Comparison of ENCODE assay signal across 8 cellular contexts in genomic region chr17:19111111-19111711, GRCh38. TPM values are rescaled to one million over a fixed set of nuclear protein-coding genes. Genes with fewer than 3 reads are reported as not detected.
DNase-seq lines count a peak whose midpoint lies in the region; ATAC-seq, FAIRE-seq and TF ChIP-seq lines count a peak whose summit lies in the region.
"Not testable (repeated sequence)": the region's sequence is repeated elsewhere in the genome, so short reads cannot be mapped to it uniquely, and the experiment has no call there.

No MANE protein-coding gene starts in this region.

- H3K9me3 Mint-ChIP-seq in chondrocyte (ENCODE audit: low read depth): not testable (repeated sequence)

- ATAC-seq in HG02588 (IDR thresholded peaks at IDR 0.05; ENCODE audit: unreplicated experiment) (peak; percentile 73), sciatic nerve (peak; percentile 91)

- intact Hi-C loops in kidney (cut with DNase I); sciatic nerve (cut with DNase I): not testable (repeated sequence)

- FAIRE-seq in GM18507 (lab: Jason Lieb, UNC): peak; percentile 26
- FAIRE-seq in kidney (lab: Jason Lieb, UNC): not testable (repeated sequence)

- not testable (repeated sequence) for H3K9me3 ChIP-seq in kidney (ENCODE audit: control insufficient read depth in 1 of 2, low read length in 2 of 2)

- H3K9ac ChIP-seq in kidney (ENCODE audit: low read length in 2 of 2): peak overlapping the region in 1 of 2 donors; percentile 34

- DNase-seq in GM18507 (ENCODE audit: extremely low spot score, insufficient read length, low read depth); LNCaP clone FGC (ENCODE audit: low read depth); chondrocyte (ENCODE audit: low spot score): not testable (repeated sequence)
- DNase-seq in activated CD4-positive, alpha-beta T cell treated with anti-CD3 and anti-CD28 coated beads, Interleukin-2, amount 50 U/mL, for 48 hours: peak; percentile 57 to 58
- DNase-seq in kidney (peak; percentile 89), sciatic nerve (ENCODE audit: low spot score) (peak; percentile 82), ureter (ENCODE audit: low spot score) (peak; percentile 67)

- not testable (repeated sequence) for H3K4me1 ChIP-seq in kidney (ENCODE audit: control insufficient read depth in 1 of 2, insufficient read depth in 1 of 2, low read depth in 1 of 2, low read length in 2 of 2)

- TF ChIP-seq CTCF in LNCaP clone FGC (IDR thresholded peaks at IDR 0.05; ENCODE audit: control insufficient read depth, extremely low read depth, insufficient read depth) (peak; percentile 28; the same call in 1 of the 2 replicates), chondrocyte (IDR thresholded peaks at IDR 0.05) (peak; percentile 54), kidney (IDR thresholded peaks at IDR 0.05; ENCODE audit: borderline replicate concordance, extremely low read depth, insufficient read depth) (peak; percentile 18)

- H3K27me3 Mint-ChIP-seq in chondrocyte (ENCODE audit: low read depth): not testable (repeated sequence)

- not testable (repeated sequence) for H3K27ac Mint-ChIP-seq in chondrocyte (ENCODE audit: unreplicated experiment)

- H3K4me1 Mint-ChIP-seq in chondrocyte (ENCODE audit: low read depth): not testable (repeated sequence)

- H3K4me3 ChIP-seq in LNCaP clone FGC (ENCODE audit: low read depth, low read length) (peak overlapping the region; percentile 45), kidney (ENCODE audit: low read length in 2 of 2) (peak overlapping the region; percentile 31 to 48)

- peak overlapping the region in 1 of 2 donors; percentile 26 for H3K27ac ChIP-seq in kidney (ENCODE audit: low read depth in 2 of 2, low read length in 2 of 2)

- not testable (repeated sequence) for H3K36me3 Mint-ChIP-seq in chondrocyte (ENCODE audit: low read depth)

- not testable (repeated sequence) for H3K36me3 ChIP-seq in kidney (ENCODE audit: control insufficient read depth in 1 of 2, insufficient read depth in 2 of 2, low read length in 2 of 2)

- peak overlapping the region; percentile 25 for H3K4me3 Mint-ChIP-seq in chondrocyte (ENCODE audit: unreplicated experiment)

RNA-seq across cellular contexts. Expression of gene GRAPL, which starts 16.2 kb away (rescaled TPM):
- total RNA-seq in chondrocyte (not detected in 3 replicates), kidney (10.7 TPM), sciatic nerve (5.2 TPM), ureter (2.3 TPM)
- 1.4 TPM for polyA plus RNA-seq in kidney (ENCODE audit: insufficient read depth, low read depth, low replicate concordance)
